Comparison of ENCODE assay signal across 16 cellular contexts in genomic region chr20:58042626-58043025, GRCh38.
"Had no signal": no experiment of that assay in that cellular context is flagged by ENCODE, and none has a peak within 500 bp of the region (broad histone marks: within the 10 kb centered on the region; RNA-seq: fewer than 3 reads in every experiment).

No MANE protein-coding gene starts in this region.

- H3K4me1 ChIP-seq: gastrocnemius medialis, left lung, lower lobe of right lung, psoas muscle had no signal

- H3K27ac ChIP-seq: gastrocnemius medialis, left lung, lower lobe of right lung, psoas muscle, tibial artery, upper lobe of left lung, uterus had no signal

- H3K27me3 ChIP-seq: gastrocnemius medialis, left lung, upper lobe of left lung, uterus had no signal

- H3K36me3 ChIP-seq: gastrocnemius medialis, left lung, lower lobe of right lung, tibial artery, upper lobe of left lung, uterus had no signal

- H3K9me3 ChIP-seq: gastrocnemius medialis, left lung, lower lobe of right lung, psoas muscle, tibial artery, upper lobe of left lung, uterus had no signal

- DNase-seq: erythroblast; gastrocnemius medialis; immature natural killer cell; left lung; lower lobe of right lung; midbrain; naive B cell; nephron progenitor cell; psoas muscle; retina; stimulated activated CD4-positive, alpha-beta T cell treated with anti-CD3 and anti-CD28 coated beads, Interleukin-4, amount 100 ng/mL, for 1 hour; stimulated activated CD8-positive, alpha-beta memory T cell treated with anti-CD3 and anti-CD28 coated beads, Interleukin-4, amount 100 ng/mL, for 48 hours; stimulated activated naive CD8-positive, alpha-beta T cell treated with anti-CD3 and anti-CD28 coated beads, Interleukin-15, Interleukin-2, amounts not matched to agents 100 U/mL and 50 U/mL, for 24 hours; tibial artery; upper lobe of left lung; uterus had no signal

- H3K4me3 ChIP-seq: gastrocnemius medialis, left lung, lower lobe of right lung, psoas muscle, tibial artery, upper lobe of left lung, uterus had no signal
